8 cellular contexts compared by ENCODE assay signal in the genomic region with DNA sequence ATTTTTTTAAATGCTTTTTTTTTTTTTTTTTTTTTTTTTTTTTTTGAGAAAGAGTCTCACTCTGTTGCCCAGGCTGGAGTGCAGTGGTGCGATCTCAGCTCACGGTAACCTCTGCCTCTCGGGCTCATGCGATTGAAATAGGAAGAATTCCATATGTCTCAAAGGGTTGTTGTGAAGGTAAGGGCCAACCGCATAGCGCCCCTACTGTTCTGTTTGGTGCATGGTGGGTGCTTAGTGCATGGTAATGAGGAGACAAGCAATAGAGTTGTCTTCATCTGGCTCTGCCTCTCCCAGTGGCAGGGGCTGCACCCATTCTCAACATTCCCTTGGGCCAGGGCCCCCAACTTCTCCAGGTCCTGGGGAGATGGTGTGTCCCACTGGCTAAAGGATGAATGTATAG.
A peak's percentile ranks its signal among the peaks of the same experiment; 100 is the strongest.
DNase-seq lines count a peak whose midpoint lies in the region; ATAC-seq and TF ChIP-seq lines count a peak whose summit lies in the region.

No MANE protein-coding gene starts in this region.

- intact Hi-C loops in left ventricle myocardium inferior (cut with micrococcal nuclease), result no loop called here
- intact Hi-C loops in prostate gland (cut with DNase I), result loop anchor here (5.0 kb wide), 1 partner anchor 62 kb away; no protein-coding TSS in a partner anchor

- TF ChIP-seq POLR2A in prostate gland (IDR thresholded peaks at IDR 0.05), result no peak

- H2BK12ac ChIP-seq in H9 (ENCODE audit: insufficient read length, low read depth, low read length), result no peak overlapping the region

- H4K91ac ChIP-seq in H9 (ENCODE audit: insufficient read length, low read depth, low read length), result no peak overlapping the region

- H2AK5ac ChIP-seq in H9 (ENCODE audit: insufficient read length, low read length), result no peak overlapping the region

- H4K20me1 ChIP-seq in H9 (ENCODE audit: control insufficient read depth, insufficient read depth, insufficient read length), result no peaks in the 10 kb centered on the region

- H2BK15ac ChIP-seq in H9 (ENCODE audit: low read depth, low read length), result no peak overlapping the region

- H4K5ac ChIP-seq in H9 (ENCODE audit: insufficient read length, low read depth, low read length), result no peak overlapping the region

- H3K9me3 ChIP-seq in H9 (ENCODE audit: control insufficient read depth, low read depth, low read length) (no peaks in the 10 kb centered on the region), left ventricle myocardium inferior (replicated peaks) (no peaks in the 10 kb centered on the region), prostate gland (no peaks in the 10 kb centered on the region)

- H3K27me3 ChIP-seq in H9 (ENCODE audit: insufficient read depth, low read length) (no peaks in the 10 kb centered on the region), left ventricle myocardium inferior (ENCODE audit: low read depth) (peaks cover 54% of the 10 kb centered on the region), prostate gland (replicated peaks; ENCODE audit: insufficient read depth) (no peaks in the 10 kb centered on the region)

- no peaks in the 10 kb centered on the region; a peak in 1 of 7 replicates for H3K36me3 Mint-ChIP-seq in H9 (ENCODE audit: insufficient read depth in 1 of 3, low read depth in 3 of 3)

- DNase-seq in DMS53 treated with DMSO at 0.1 percent for 48 hours (lab: John Stamatoyannopoulos, UW; ENCODE audit: unreplicated experiment) (peak; percentile 70), H9 (peak; percentile 86), NCI-H748 treated with DMSO at 0.1 percent for 48 hours (lab: John Stamatoyannopoulos, UW) (peak; percentile 72), left ventricle myocardium inferior (no peak), prostate gland (ENCODE audit: low spot score) (no peak), omental fat pad (ENCODE audit: low spot score) (no peak)
- peak; percentile 61 for DNase-seq in activated CD8-positive, alpha-beta memory T cell treated with anti-CD3 and anti-CD28 coated beads, Interleukin-2, amount 50 U/mL, for 48 hours
- peak; percentile 32 to 47 for DNase-seq in stimulated activated naive CD8-positive, alpha-beta T cell treated with anti-CD3 and anti-CD28 coated beads, Interleukin-15, amount 100 ng/mL, for 72 hours

- 0 out of 5 replicates have a peak overlapping the region, but pooled peaks of 1 of the 2 experiments have one; percentile 32 for H3K4me3 Mint-ChIP-seq in H9
- H3K4me3 Mint-ChIP-seq in stimulated activated naive CD8-positive, alpha-beta T cell treated with anti-CD3 and anti-CD28 coated beads, Interleukin-15, amount 100 ng/mL, for 72 hours, result no peak overlapping the region

- H3K27ac Mint-ChIP-seq in H9, result no peak overlapping the region
- H3K27ac Mint-ChIP-seq in stimulated activated naive CD8-positive, alpha-beta T cell treated with anti-CD3 and anti-CD28 coated beads, Interleukin-15, amount 100 ng/mL, for 72 hours, result no peak overlapping the region

- H3K4me2 ChIP-seq in H9 (ENCODE audit: insufficient read depth, insufficient read length, low read length), result no peak overlapping the region

- H2AFZ ChIP-seq in H9 (ENCODE audit: low read length), result no peak overlapping the region

- no peak overlapping the region for H4K8ac ChIP-seq in H9 (replicated peaks; ENCODE audit: insufficient read length, low read depth, low read length)

- no peak overlapping the region for H3K4me3 ChIP-seq in left ventricle myocardium inferior
- no peak overlapping the region for H3K4me3 ChIP-seq in prostate gland

- no CpG with 5 or more reads among the region's 6 CpGs for WGBS in H9 (ENCODE audit: extremely low coverage, insufficient read length, low lambda C conversion rate)
- WGBS in prostate gland, result 30% methylated on average over 6 of the region's 6 CpGs

- H3K9ac ChIP-seq in H9 (ENCODE audit: extremely low read depth, insufficient read length, low read length), result no peak overlapping the region

- H3T11ph ChIP-seq in H9 (ENCODE audit: low read length), result no peak overlapping the region

- no peaks in the 10 kb centered on the region for H3K9me3 Mint-ChIP-seq in H9
- no peaks in the 10 kb centered on the region for H3K9me3 Mint-ChIP-seq in stimulated activated naive CD8-positive, alpha-beta T cell treated with anti-CD3 and anti-CD28 coated beads, Interleukin-15, amount 100 ng/mL, for 72 hours

- H3K56ac ChIP-seq in H9 (ENCODE audit: insufficient read length, low read depth, low read length), result no peak overlapping the region

- H2BK20ac ChIP-seq in H9 (ENCODE audit: low read depth, low read length, poor library complexity, severe bottlenecking), result no peak overlapping the region

- H3K4ac ChIP-seq in H9 (ENCODE audit: low read depth, low read length), result no peak overlapping the region

- H2BK5ac ChIP-seq in H9 (ENCODE audit: insufficient read length, low read length), result no peak overlapping the region

- peak; percentile 64 for TF ChIP-seq CTCF in H9 (conservative IDR thresholded peaks at IDR 0.05)
- peak; percentile 58 for TF ChIP-seq CTCF in left ventricle myocardium inferior (IDR thresholded peaks at IDR 0.05; ENCODE audit: borderline replicate concordance)
- no peak for TF ChIP-seq CTCF in prostate gland (IDR thresholded peaks at IDR 0.05)
- no peak for TF ChIP-seq CTCF in omental fat pad (IDR thresholded peaks at IDR 0.05)

- no peak overlapping the region for H3K14ac ChIP-seq in H9 (ENCODE audit: insufficient read depth, low read length)

- H2BK120ac ChIP-seq in H9 (ENCODE audit: low read depth, low read length, poor library complexity, severe bottlenecking), result no peak overlapping the region

- ATAC-seq in stimulated activated naive CD8-positive, alpha-beta T cell treated with anti-CD3 and anti-CD28 coated beads, Interleukin-15, amount 100 ng/mL, for 72 hours, result peak; percentile 80
- ATAC-seq in omental fat pad (ENCODE audit: low FRiP score), result no peak

- H3K79me2 ChIP-seq in H9 (ENCODE audit: insufficient read depth, low read length), result no peaks in the 10 kb centered on the region

- H3K36me3 ChIP-seq in left ventricle myocardium inferior (no peaks in the 10 kb centered on the region), prostate gland (no peaks in the 10 kb centered on the region)

- H3K27ac ChIP-seq in H9 (ENCODE audit: insufficient read length, low read depth, low read length), result no peak overlapping the region
- H3K27ac ChIP-seq in left ventricle myocardium inferior (replicated peaks), result no peak overlapping the region
- no peak overlapping the region for H3K27ac ChIP-seq in prostate gland

- H3K27me3 Mint-ChIP-seq in H9 (ENCODE audit: low read depth), result peaks cover 3% of the 10 kb centered on the region; the same call in 1 of the 2 replicates
- peaks cover 8% of the 10 kb centered on the region for H3K27me3 Mint-ChIP-seq in stimulated activated naive CD8-positive, alpha-beta T cell treated with anti-CD3 and anti-CD28 coated beads, Interleukin-15, amount 100 ng/mL, for 72 hours

- H3K79me1 ChIP-seq in H9 (ENCODE audit: insufficient read depth, low read depth, low read length, poor library complexity, severe bottlenecking), result no peaks in the 10 kb centered on the region

- H3K4me1 Mint-ChIP-seq in H9, result peaks cover 50 to 51% of the 10 kb centered on the region in 2 experiments
- no peaks in the 10 kb centered on the region for H3K4me1 Mint-ChIP-seq in stimulated activated naive CD8-positive, alpha-beta T cell treated with anti-CD3 and anti-CD28 coated beads, Interleukin-15, amount 100 ng/mL, for 72 hours

- no peak overlapping the region for H3K18ac ChIP-seq in H9 (ENCODE audit: insufficient read length, low read depth, low read length)

- H3K4me1 ChIP-seq in H9 (ENCODE audit: insufficient read depth, low read length), result no peaks in the 10 kb centered on the region; the same call in 1 of the 2 replicates
- H3K4me1 ChIP-seq in left ventricle myocardium inferior, result no peaks in the 10 kb centered on the region
- H3K4me1 ChIP-seq in prostate gland (replicated peaks), result no peaks in the 10 kb centered on the region

- H3K23me2 ChIP-seq in H9 (ENCODE audit: insufficient read length, low read depth, low read length, poor library complexity, severe bottlenecking), result no peaks in the 10 kb centered on the region

- H3K23ac ChIP-seq in H9 (ENCODE audit: insufficient read length, low read depth, low read length), result no peak overlapping the region

Comparison
In these comparisons a context has a peak if more than half of its experiments do, and no peak if none do; other contexts are left out.
1. DNase-seq: peak in DMS53 treated with DMSO at 0.1 percent for 48 hours (single experiment), H9 (single experiment), NCI-H748 treated with DMSO at 0.1 percent for 48 hours (single experiment), activated CD8-positive, alpha-beta memory T cell treated with anti-CD3 and anti-CD28 coated beads, Interleukin-2, amount 50 U/mL, for 48 hours (single experiment) and stimulated activated naive CD8-positive, alpha-beta T cell treated with anti-CD3 and anti-CD28 coated beads, Interleukin-15, amount 100 ng/mL, for 72 hours (2 of 2); none in left ventricle myocardium inferior (single experiment), prostate gland (single experiment) and omental fat pad (single experiment).
2. CTCF ChIP-seq: peak in H9 (single experiment) and left ventricle myocardium inferior (single experiment); none in prostate gland (0 of 4) and omental fat pad (0 of 3).